Comparison of ENCODE assay signal across 10 cellular contexts in the genomic region with DNA sequence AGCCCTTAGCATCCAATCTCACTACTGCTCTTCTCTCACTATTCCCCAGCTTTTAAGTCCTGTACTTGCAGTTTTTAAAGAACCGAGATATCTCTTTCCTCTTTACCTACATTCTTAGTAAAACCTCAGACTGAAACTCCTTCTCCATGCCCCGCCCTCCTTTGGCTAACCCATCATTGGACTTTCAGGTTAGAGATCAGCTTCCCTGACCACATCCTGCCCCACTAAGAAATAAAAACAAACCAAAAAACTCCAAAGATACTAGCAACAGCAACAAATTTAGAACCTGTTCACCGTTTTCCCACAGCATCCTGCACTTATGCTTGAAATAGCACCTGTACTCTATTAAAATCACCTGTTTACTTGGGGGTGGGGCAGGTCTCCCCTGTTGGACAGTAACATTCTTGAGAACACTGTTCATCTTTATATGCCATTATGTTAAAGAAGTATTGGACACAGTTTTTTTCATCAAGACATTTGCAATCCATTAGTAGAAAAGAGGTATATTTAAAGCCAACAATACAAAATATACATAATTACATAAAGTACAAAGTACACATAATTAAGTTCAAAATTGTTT. TPM values are rescaled to one million over a fixed set of nuclear protein-coding genes. Genes with fewer than 3 reads are reported as not detected.
DNase-seq lines count a peak whose midpoint lies in the region; ATAC-seq and FAIRE-seq lines count a peak whose summit lies in the region.
"Had no signal": no experiment of that assay in that cellular context is flagged by ENCODE, and none has a peak within 500 bp of the region (broad histone marks: within the 10 kb centered on the region; RNA-seq: fewer than 3 reads in every experiment).

No MANE protein-coding gene starts in this region.

- ATAC-seq in HG03103 (IDR thresholded peaks at IDR 0.05; ENCODE audit: low read depth, unreplicated experiment) (peak; percentile 63), GM19455 (IDR thresholded peaks at IDR 0.05; ENCODE audit: unreplicated experiment) (no peak)
- ATAC-seq: esophagus mucosa had no signal

- DNase-seq in GM19239 (ENCODE audit: insufficient read length, low spot score), result peak; percentile 8
- peak; percentile 87 for DNase-seq in activated CD4-positive, alpha-beta memory T cell treated with anti-CD3 and anti-CD28 coated beads, Interleukin-2, amount 10 ng/mL, durations not matched to agents 7 days and 5 days
- DNase-seq in stimulated activated CD4-positive, alpha-beta T cell treated with anti-CD3 and anti-CD28 coated beads, Interleukin-4, amount 100 ng/mL, for 48 hours (ENCODE audit: low read depth in 2 of 2), result peak; percentile 12 to 42
- DNase-seq in SW 1271 (lab: John Stamatoyannopoulos, UW), result no peak
- no peak for DNase-seq in NCI-H2029 treated with DMSO at 0.1 percent for 48 hours (lab: John Stamatoyannopoulos, UW)
- DNase-seq in putamen (ENCODE audit: low spot score), result no peak
- DNase-seq: NCI-H526 treated with DMSO at 0.1 percent for 48 hours had no signal

- CTCF ChIA-PET in activated CD4-positive, alpha-beta memory T cell treated with anti-CD3 and anti-CD28 coated beads, Interleukin-2, amount 10 ng/mL, durations not matched to agents 7 days and 5 days (lab: Charles Lee), result interaction anchor here (1.3 to 3.7 kb wide), 3 partner anchors 16 to 85 kb away, joined by 3 to 27 read pairs (median 4); partner anchors contain the start of genes SDHAF4 and SMAP1

- no peaks in the 10 kb centered on the region for H3K9me3 Mint-ChIP-seq in activated CD4-positive, alpha-beta memory T cell treated with anti-CD3 and anti-CD28 coated beads, Interleukin-2, amount 10 ng/mL, durations not matched to agents 7 days and 5 days

- peaks cover 4% of the 10 kb centered on the region for H3K36me3 Mint-ChIP-seq in activated CD4-positive, alpha-beta memory T cell treated with anti-CD3 and anti-CD28 coated beads, Interleukin-2, amount 10 ng/mL, durations not matched to agents 7 days and 5 days (ENCODE audit: low read depth)

- no peaks in the 10 kb centered on the region for H3K27me3 Mint-ChIP-seq in activated CD4-positive, alpha-beta memory T cell treated with anti-CD3 and anti-CD28 coated beads, Interleukin-2, amount 10 ng/mL, durations not matched to agents 7 days and 5 days

- FAIRE-seq in GM19239 (lab: Jason Lieb, UNC), result peak; percentile 44

- H3K27ac Mint-ChIP-seq in activated CD4-positive, alpha-beta memory T cell treated with anti-CD3 and anti-CD28 coated beads, Interleukin-2, amount 10 ng/mL, durations not matched to agents 7 days and 5 days, result peak overlapping the region; percentile 82

- POLR2A ChIA-PET in activated CD4-positive, alpha-beta memory T cell treated with anti-CD3 and anti-CD28 coated beads, Interleukin-2, amount 10 ng/mL, durations not matched to agents 7 days and 5 days (lab: Charles Lee), result interaction anchor here (1.1 to 5.0 kb wide), 4 partner anchors 9 to 22 kb away, joined by 3 to 63 read pairs (median 4); partner anchors contain the start of gene SMAP1

- peak overlapping the region; percentile 47 for H3K4me3 Mint-ChIP-seq in activated CD4-positive, alpha-beta memory T cell treated with anti-CD3 and anti-CD28 coated beads, Interleukin-2, amount 10 ng/mL, durations not matched to agents 7 days and 5 days

- H3K4me1 Mint-ChIP-seq in activated CD4-positive, alpha-beta memory T cell treated with anti-CD3 and anti-CD28 coated beads, Interleukin-2, amount 10 ng/mL, durations not matched to agents 7 days and 5 days, result peaks cover 34% of the 10 kb centered on the region

RNA-seq across cellular contexts. Expression of gene SMAP1, which starts 16.3 kb away (rescaled TPM):
- 10 to 100 TPM; 48.4 to 48.6 TPM for total RNA-seq in activated CD4-positive, alpha-beta memory T cell treated with anti-CD3 and anti-CD28 coated beads, Interleukin-2, amount 10 ng/mL, durations not matched to agents 7 days and 5 days

Comparison
In these comparisons a context has a peak if more than half of its experiments do, and no peak if none do; other contexts are left out.
1. DNase-seq: peak in GM19239 (single experiment), activated CD4-positive, alpha-beta memory T cell treated with anti-CD3 and anti-CD28 coated beads, Interleukin-2, amount 10 ng/mL, durations not matched to agents 7 days and 5 days (single experiment) and stimulated activated CD4-positive, alpha-beta T cell treated with anti-CD3 and anti-CD28 coated beads, Interleukin-4, amount 100 ng/mL, for 48 hours (2 of 2); none in SW 1271 (0 of 2), NCI-H2029 treated with DMSO at 0.1 percent for 48 hours (single experiment) and putamen (single experiment).